Comparison of ENCODE assay signal across 1 cellular context in the genomic region with DNA sequence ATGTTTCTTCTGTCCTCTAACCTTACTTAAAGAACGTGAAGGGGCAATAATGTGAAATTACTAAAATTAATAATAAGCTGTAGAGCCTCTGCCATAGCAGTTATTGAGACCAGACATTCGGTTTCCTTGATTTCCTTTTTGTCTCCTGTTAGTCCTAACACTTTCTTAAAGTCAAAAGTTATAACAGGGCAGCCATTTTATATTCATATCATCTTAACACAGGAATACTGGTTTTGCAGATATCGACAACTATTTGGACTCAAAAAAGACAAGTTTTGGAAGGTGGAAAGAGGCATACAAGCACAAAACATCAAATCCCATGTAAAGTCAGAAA.
A peak's percentile ranks its signal among the peaks of the same experiment; 100 is the strongest.
TF ChIP-seq lines count a peak whose summit lies in the region.

No MANE protein-coding gene starts in this region.

TF ChIP-seq in GM12878, 131 proteins besides CTCF, POLR2A, EP300 and RAD21:
- TF ChIP-seq SMAD1 (IDR thresholded peaks at IDR 0.05; ENCODE audit: low read depth, partially characterized antibody) = peak; percentile 60
- TF ChIP-seq, protein P1, sequence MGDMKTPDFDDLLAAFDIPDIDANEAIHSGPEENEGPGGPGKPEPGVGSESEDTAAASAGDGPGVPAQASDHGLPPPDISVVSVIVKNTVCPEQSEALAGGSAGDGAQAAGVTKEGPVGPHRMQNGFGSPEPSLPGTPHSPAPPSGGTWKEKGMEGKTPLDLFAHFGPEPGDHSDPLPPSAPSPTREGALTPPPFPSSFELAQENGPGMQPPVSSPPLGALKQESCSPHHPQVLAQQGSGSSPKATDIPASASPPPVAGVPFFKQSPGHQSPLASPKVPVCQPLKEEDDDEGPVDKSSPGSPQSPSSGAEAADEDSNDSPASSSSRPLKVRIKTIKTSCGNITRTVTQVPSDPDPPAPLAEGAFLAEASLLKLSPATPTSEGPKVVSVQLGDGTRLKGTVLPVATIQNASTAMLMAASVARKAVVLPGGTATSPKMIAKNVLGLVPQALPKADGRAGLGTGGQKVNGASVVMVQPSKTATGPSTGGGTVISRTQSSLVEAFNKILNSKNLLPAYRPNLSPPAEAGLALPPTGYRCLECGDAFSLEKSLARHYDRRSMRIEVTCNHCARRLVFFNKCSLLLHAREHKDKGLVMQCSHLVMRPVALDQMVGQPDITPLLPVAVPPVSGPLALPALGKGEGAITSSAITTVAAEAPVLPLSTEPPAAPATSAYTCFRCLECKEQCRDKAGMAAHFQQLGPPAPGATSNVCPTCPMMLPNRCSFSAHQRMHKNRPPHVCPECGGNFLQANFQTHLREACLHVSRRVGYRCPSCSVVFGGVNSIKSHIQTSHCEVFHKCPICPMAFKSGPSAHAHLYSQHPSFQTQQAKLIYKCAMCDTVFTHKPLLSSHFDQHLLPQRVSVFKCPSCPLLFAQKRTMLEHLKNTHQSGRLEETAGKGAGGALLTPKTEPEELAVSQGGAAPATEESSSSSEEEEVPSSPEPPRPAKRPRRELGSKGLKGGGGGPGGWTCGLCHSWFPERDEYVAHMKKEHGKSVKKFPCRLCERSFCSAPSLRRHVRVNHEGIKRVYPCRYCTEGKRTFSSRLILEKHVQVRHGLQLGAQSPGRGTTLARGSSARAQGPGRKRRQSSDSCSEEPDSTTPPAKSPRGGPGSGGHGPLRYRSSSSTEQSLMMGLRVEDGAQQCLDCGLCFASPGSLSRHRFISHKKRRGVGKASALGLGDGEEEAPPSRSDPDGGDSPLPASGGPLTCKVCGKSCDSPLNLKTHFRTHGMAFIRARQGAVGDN (IDR thresholded peaks at IDR 0.05) = 0 out of 2 replicates have a peak, but pooled peaks have one; percentile 39
- no peak for TF ChIP-seq TAF1 (IDR thresholded peaks at IDR 0.05; ENCODE audit: borderline replicate concordance, low read depth, low read length)
